ENCODE assay signal across 12 cellular contexts in genomic region chr4:121168865-121169281, GRCh38.
DNase-seq lines count a peak whose midpoint lies in the region; ATAC-seq and TF ChIP-seq lines count a peak whose summit lies in the region.
"Had no signal": no experiment of that assay in that cellular context is flagged by ENCODE, and none has a peak within 500 bp of the region (broad histone marks: within the 10 kb centered on the region; RNA-seq: fewer than 3 reads in every experiment).

No MANE protein-coding gene starts in this region.

- DNase-seq in globus pallidus (ENCODE audit: low spot score): peak; percentile 27
- no peak for DNase-seq in coronary artery (ENCODE audit: low spot score)
- DNase-seq in NCI-H1105 (lab: John Stamatoyannopoulos, UW): no peak
- DNase-seq: activated CD4-positive, alpha-beta memory T cell treated with anti-CD3 and anti-CD28 coated beads, Interleukin-2, amount 10 ng/mL, durations not matched to agents 7 days and 5 days; DMS79 treated with DMSO at 0.1 percent for 48 hours; immature natural killer cell; NCI-H187 treated with DMSO at 0.1 percent for 48 hours had no signal

- H3K4me3 ChIP-seq in coronary artery: no peak overlapping the region

- TF ChIP-seq CTCF in coronary artery (IDR thresholded peaks at IDR 0.05): no peak

- ATAC-seq in GM18520 (IDR thresholded peaks at IDR 0.05; ENCODE audit: unreplicated experiment): peak; percentile 71
- ATAC-seq in GM21381 (IDR thresholded peaks at IDR 0.05; ENCODE audit: unreplicated experiment): peak; percentile 95
- peak; percentile 72 for ATAC-seq in HG03097 (IDR thresholded peaks at IDR 0.05; ENCODE audit: low FRiP score, unreplicated experiment)
- ATAC-seq in GM18502 (IDR thresholded peaks at IDR 0.05; ENCODE audit: poor library complexity, unreplicated experiment): no peak
- no peak for ATAC-seq in GM18519 (IDR thresholded peaks at IDR 0.05; ENCODE audit: low FRiP score, unreplicated experiment)

- H3K27ac ChIP-seq in coronary artery: no peak overlapping the region

Comparison
In these comparisons a context has a peak if more than half of its experiments do, and no peak if none do; other contexts are left out.
1. ATAC-seq: peak in GM18520 (single experiment), GM21381 (single experiment) and HG03097 (single experiment); none in GM18502 (single experiment) and GM18519 (single experiment).